9 cellular contexts compared by ENCODE assay signal in genomic region chr12:10392394-10392930, GRCh38. TPM values are rescaled to one million over a fixed set of nuclear protein-coding genes. Genes with fewer than 3 reads are reported as not detected.
DNase-seq lines count a peak whose midpoint lies in the region; ATAC-seq, FAIRE-seq and TF ChIP-seq lines count a peak whose summit lies in the region.
"Had no signal": no experiment of that assay in that cellular context is flagged by ENCODE, and none has a peak within 500 bp of the region (broad histone marks: within the 10 kb centered on the region; RNA-seq: fewer than 3 reads in every experiment).

No MANE protein-coding gene starts in this region.

- WGBS in thymus, result 25% methylated on average over 7 of the region's 7 CpGs

- DNase-seq in DMS79 (lab: John Stamatoyannopoulos, UW) (peak; percentile 80), HT-29 (ENCODE audit: low spot score) (peak; percentile 77), SW 1271 (lab: John Stamatoyannopoulos, UW) (peak; percentile 74 to 97), left cardiac atrium (peak; percentile 69), D721Med (ENCODE audit: insufficient read length, low spot score) (no peak), amniotic stem cell (lab: John Stamatoyannopoulos, UW) (no peak)

- no peaks in the 10 kb centered on the region for H3K9me3 ChIP-seq in thymus (ENCODE audit: control insufficient read depth)

- peaks cover 4% of the 10 kb centered on the region for H3K4me1 ChIP-seq in thymus (ENCODE audit: control insufficient read depth, insufficient read depth, low read length)

- intact Hi-C loops in left cardiac atrium (cut with DNase I), result no loop called here

- H3K27ac ChIP-seq in thymus (ENCODE audit: low read depth), result peak overlapping the region; percentile 2

- ATAC-seq in GM21381 (IDR thresholded peaks at IDR 0.05; ENCODE audit: unreplicated experiment) (peak; percentile 78), left cardiac atrium (peak; percentile 90 to 92)

- TF ChIP-seq CTCF in D721Med (IDR thresholded peaks at IDR 0.05; ENCODE audit: insufficient read depth, missing control alignments), result no peak

- H3K4me3 ChIP-seq in thymus (ENCODE audit: low read length), result no peak overlapping the region

- no peak for FAIRE-seq in D721Med (lab: Jason Lieb, UNC)

- no peaks in the 10 kb centered on the region for H3K36me3 ChIP-seq in thymus (ENCODE audit: control insufficient read depth, insufficient read depth)

- no peaks in the 10 kb centered on the region for H3K27me3 ChIP-seq in thymus (ENCODE audit: control insufficient read depth, insufficient read depth)

RNA-seq across cellular contexts. Expression of gene KLRK1, which starts 2.6 kb away (rescaled TPM):
- 0.05 TPM in 1 of 2 replicates, not detected in the other for total RNA-seq in HT-29 (2014; rRNA removed; shearing (Covaris generic))
- 1 to 10 TPM in 1 of 2 donors, under 1 TPM in 1; 0.65 to 3.3 TPM for total RNA-seq in left cardiac atrium
- 27.0 TPM for polyA plus RNA-seq in thymus

RNA-seq across cellular contexts. Expression of gene KLRC4, which starts 17.1 kb away (rescaled TPM):
- 0.10 TPM in 1 of 2 replicates, not detected in the other for total RNA-seq in HT-29 (2014; rRNA removed; shearing (Covaris generic))
- total RNA-seq in left cardiac atrium, result under 1 TPM in 1 of 2 donors, not detected in 1; 0.77 TPM
- polyA plus RNA-seq in thymus, result 0.57 TPM

RNA-seq across cellular contexts. Expression of gene KLRC3, which starts 27.9 kb away (rescaled TPM):
- total RNA-seq in HT-29 (2014; rRNA removed; shearing (Covaris generic)), result 0.46 and 0.57 TPM in 2 replicates
- total RNA-seq in left cardiac atrium, result not detected
- polyA plus RNA-seq in thymus, result 2.6 TPM
- total RNA-seq: subcutaneous adipose tissue had no signal

RNA-seq across cellular contexts. Expression of gene KLRC2, which starts 43.3 kb away (rescaled TPM):
- 2.7 and 3.0 TPM in 2 replicates for total RNA-seq in HT-29 (2014; rRNA removed; shearing (Covaris generic))
- total RNA-seq in left cardiac atrium, result not detected
- 1.2 TPM for polyA plus RNA-seq in thymus

Comparison
In these comparisons a context has a peak if more than half of its experiments do, and no peak if none do; other contexts are left out.
1. DNase-seq: peak in DMS79 (single experiment), HT-29 (single experiment), SW 1271 (2 of 2) and left cardiac atrium (single experiment); none in D721Med (single experiment) and amniotic stem cell (single experiment).